In the genomic region with DNA sequence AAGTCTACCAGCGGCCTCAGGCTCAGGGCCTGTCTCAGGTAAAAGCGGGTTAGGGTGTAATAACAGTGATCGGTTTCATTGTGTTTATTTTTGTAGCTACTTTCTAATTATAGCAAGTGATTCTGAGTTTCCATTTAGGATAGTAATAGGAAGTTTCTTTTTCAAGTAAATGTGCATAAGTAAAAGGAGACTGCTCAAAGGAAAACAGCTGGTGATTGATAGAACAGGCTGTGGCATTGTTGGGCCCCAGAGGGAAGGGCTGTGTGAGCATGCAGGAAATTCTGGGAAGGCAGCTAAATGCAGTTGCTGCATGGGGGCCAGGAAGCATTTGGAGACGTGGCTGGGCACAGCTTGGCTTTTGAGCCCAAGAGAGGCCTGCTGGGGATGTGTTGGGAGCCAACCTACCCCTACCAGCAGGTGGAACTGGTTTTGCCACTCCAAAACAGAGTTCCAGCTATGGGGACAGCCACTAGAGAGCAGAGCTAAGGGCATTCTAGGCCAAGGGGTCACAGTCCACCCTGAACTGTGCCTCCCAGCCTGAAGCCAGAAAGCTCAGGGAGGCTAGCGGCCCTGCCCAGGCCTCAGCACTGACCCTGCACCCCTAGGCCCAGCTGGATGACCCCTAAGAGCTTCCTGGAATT, we compare ENCODE assay signal across 12 cellular contexts. TPM values are rescaled to one million over a fixed set of nuclear protein-coding genes. Genes with fewer than 3 reads are reported as not detected.
DNase-seq lines count a peak whose midpoint lies in the region; ATAC-seq, FAIRE-seq and TF ChIP-seq lines count a peak whose summit lies in the region.
"Had no signal": no experiment of that assay in that cellular context is flagged by ENCODE, and none has a peak within 500 bp of the region (broad histone marks: within the 10 kb centered on the region; RNA-seq: fewer than 3 reads in every experiment).

No MANE protein-coding gene starts in this region.

- no peak overlapping the region for H3K9ac ChIP-seq in HepG2 (ENCODE audit: insufficient read depth, low read depth, low read length)
- H3K9ac ChIP-seq: parathyroid adenoma had no signal

- no peaks in the 10 kb centered on the region for H4K20me1 ChIP-seq in HepG2 (ENCODE audit: insufficient read depth, low read length)

- in situ Hi-C loops in HepG2 (cut with HindIII; ENCODE audit: extremely low pct_ligation_motif_present, low pct_unique_long_range_greater_than_20kb): loop anchor here (5.0 to 10.0 kb wide), 3 partner anchors 139 to 404 kb away; partner anchors contain the start of gene ADCY7

- peak; percentile 56; the same call in 1 of the 2 replicates for TF ChIP-seq RAD21 in HepG2 (CRISPR knock-in tag; IDR thresholded peaks at IDR 0.05)

- WGBS in HepG2 (ENCODE audit: low lambda C conversion rate): 38% methylated on average over 5 of the region's 5 CpGs
- 38% methylated on average over 4 of the region's 5 CpGs for WGBS in suprapubic skin

- H3K4me2 ChIP-seq in HepG2 (ENCODE audit: low read depth, low read length): peak overlapping the region; percentile 58

- H3K36me3 ChIP-seq in HepG2 (replicated peaks in 1 of 2; ENCODE audit: control insufficient read depth in 1 of 2, insufficient read depth in 2 of 2, low read length in 2 of 2) (no peaks in the 10 kb centered on the region), suprapubic skin (no peaks in the 10 kb centered on the region)
- H3K36me3 ChIP-seq: uterus had no signal

- peak; percentile 60 for FAIRE-seq in HepG2 (lab: Jason Lieb, UNC)

- H3K4me3 ChIP-seq in HepG2 (replicated peaks in 1 of 3; ENCODE audit: insufficient read depth in 1 of 3, low read depth in 2 of 3, low read length in 3 of 3) (peak overlapping the region in 1 of 3 experiments; percentile 13; a peak in 1 of 6 replicates), suprapubic skin (no peak overlapping the region)
- H3K4me3 ChIP-seq: uterus had no signal

- no peak for ATAC-seq in activated CD8-positive, alpha-beta T cell treated with anti-CD3 and anti-CD28 coated beads, Interleukin-2, amount 10 ng/mL, durations not matched to agents 7 days and 5 days
- ATAC-seq in HepG2 (peak; percentile 80), HG03521 (IDR thresholded peaks at IDR 0.05; ENCODE audit: unreplicated experiment) (no peak)

- H2AFZ ChIP-seq in HepG2 (ENCODE audit: low read length): no peak overlapping the region
- H2AFZ ChIP-seq: parathyroid adenoma had no signal

- peaks cover 7% of the 10 kb centered on the region for H3K9me3 Mint-ChIP-seq in activated naive CD8-positive, alpha-beta T cell (ENCODE audit: low read depth)
- peaks cover 17% of the 10 kb centered on the region for H3K9me3 Mint-ChIP-seq in activated naive CD8-positive, alpha-beta T cell treated with anti-CD3 and anti-CD28 coated beads for 36 hours
- peaks cover 18% of the 10 kb centered on the region for H3K9me3 Mint-ChIP-seq in activated CD8-positive, alpha-beta T cell treated with anti-CD3 and anti-CD28 coated beads, Interleukin-2, amount 10 ng/mL, durations not matched to agents 7 days and 5 days (ENCODE audit: insufficient read depth)

- no peak overlapping the region for H3K4me3 Mint-ChIP-seq in activated naive CD8-positive, alpha-beta T cell
- no peak overlapping the region for H3K4me3 Mint-ChIP-seq in activated naive CD8-positive, alpha-beta T cell treated with anti-CD3 and anti-CD28 coated beads for 36 hours
- H3K4me3 Mint-ChIP-seq in activated CD8-positive, alpha-beta T cell treated with anti-CD3 and anti-CD28 coated beads, Interleukin-2, amount 10 ng/mL, durations not matched to agents 7 days and 5 days: no peak overlapping the region

- POLR2A ChIA-PET in activated CD8-positive, alpha-beta T cell treated with anti-CD3 and anti-CD28 coated beads, Interleukin-2, amount 10 ng/mL, durations not matched to agents 7 days and 5 days (lab: Charles Lee): interaction anchor here (0.8 to 4.9 kb wide), 7 partner anchors 10 to 394 kb away, joined by 3 to 61 read pairs (median 9); partner anchors contain the start of genes CYLD and SNX20
- POLR2A ChIA-PET in HepG2 (lab: Yijun Ruan, JAX): interaction anchor here (1.2 to 1.6 kb wide), 6 partner anchors 52 to 299 kb away, joined by 3 to 8 read pairs (median 4); no protein-coding TSS in a partner anchor

- H3K36me3 Mint-ChIP-seq in activated naive CD8-positive, alpha-beta T cell: peaks cover 16% of the 10 kb centered on the region
- peaks cover 30% of the 10 kb centered on the region for H3K36me3 Mint-ChIP-seq in activated naive CD8-positive, alpha-beta T cell treated with anti-CD3 and anti-CD28 coated beads for 36 hours
- peaks cover 61% of the 10 kb centered on the region for H3K36me3 Mint-ChIP-seq in activated CD8-positive, alpha-beta T cell treated with anti-CD3 and anti-CD28 coated beads, Interleukin-2, amount 10 ng/mL, durations not matched to agents 7 days and 5 days (ENCODE audit: low read depth)

- peaks cover 43% of the 10 kb centered on the region for H3K4me1 Mint-ChIP-seq in activated naive CD8-positive, alpha-beta T cell (ENCODE audit: low read depth)
- H3K4me1 Mint-ChIP-seq in activated naive CD8-positive, alpha-beta T cell treated with anti-CD3 and anti-CD28 coated beads for 36 hours: peaks cover 34% of the 10 kb centered on the region
- peaks cover 59% of the 10 kb centered on the region for H3K4me1 Mint-ChIP-seq in activated CD8-positive, alpha-beta T cell treated with anti-CD3 and anti-CD28 coated beads, Interleukin-2, amount 10 ng/mL, durations not matched to agents 7 days and 5 days (ENCODE audit: low read depth)

- H3K27ac ChIP-seq in HepG2 (ENCODE audit: extremely low read length, insufficient read depth, low read length) (peak overlapping the region; percentile 20), suprapubic skin (peak overlapping the region; percentile 35)
- H3K27ac ChIP-seq: parathyroid adenoma, uterus had no signal

- H3K4me1 ChIP-seq in HepG2 (ENCODE audit: insufficient read depth, low read length) (peaks cover 39% of the 10 kb centered on the region), suprapubic skin (peaks cover 27% of the 10 kb centered on the region)
- H3K4me1 ChIP-seq: parathyroid adenoma, uterus had no signal

- H3K27me3 ChIP-seq in HepG2 (ENCODE audit: control insufficient read depth in 1 of 2, insufficient read depth in 2 of 2, low read length in 2 of 2): no peaks in the 10 kb centered on the region
- H3K27me3 ChIP-seq in suprapubic skin: no peaks in the 10 kb centered on the region
- H3K27me3 ChIP-seq: uterus had no signal

- H3K9me3 ChIP-seq in HepG2 (ENCODE audit: low read length) (peaks cover 32% of the 10 kb centered on the region), suprapubic skin (peaks cover 4% of the 10 kb centered on the region)

- no TSS peak for BruUV-seq in HepG2 (replicated peaks; lab: Mats Ljungman, UMichigan)

- DNase-seq in activated naive CD8-positive, alpha-beta T cell treated with anti-CD3 and anti-CD28 coated beads for 36 hours: no peak
- DNase-seq in activated CD8-positive, alpha-beta T cell treated with anti-CD3 and anti-CD28 coated beads, Interleukin-2, amount 10 ng/mL, durations not matched to agents 7 days and 5 days: no peak
- DNase-seq in HepG2 (ENCODE audit: low spot score): peak; percentile 46
- no peak for DNase-seq in suprapubic skin (ENCODE audit: low spot score in 2 of 2)
- no peak for DNase-seq in inferior parietal cortex (ENCODE audit: extremely low spot score)
- DNase-seq in occipital lobe (lab: John Stamatoyannopoulos, UW): no peak
- DNase-seq: activated effector memory CD4-positive, alpha-beta T cell treated with anti-CD3 and anti-CD28 coated beads, Interleukin-2, amount 50 U/mL, for 16 hours; effector CD4-positive, alpha-beta T cell; uterus had no signal

- TF ChIP-seq POLR2A in HepG2 (IDR thresholded peaks at IDR 0.05; ENCODE audit: insufficient read depth in 1 of 2, low read depth in 2 of 2, low read length in 2 of 2) (no peak), suprapubic skin (IDR thresholded peaks at IDR 0.05) (no peak)

- no peaks in the 10 kb centered on the region for H3K79me2 ChIP-seq in HepG2 (ENCODE audit: insufficient read depth, low read length)
- H3K79me2 ChIP-seq: parathyroid adenoma had no signal

- CTCF ChIA-PET in activated CD8-positive, alpha-beta T cell treated with anti-CD3 and anti-CD28 coated beads, Interleukin-2, amount 10 ng/mL, durations not matched to agents 7 days and 5 days (lab: Charles Lee): interaction anchor here (0.9 to 28.0 kb wide), 28 partner anchors 12 to 644 kb away, joined by 3 to 567 read pairs (median 8); partner anchors contain the start of genes CNEP1R1, CYLD and SNX20
- CTCF ChIA-PET in HepG2 (lab: Yijun Ruan, JAX; ENCODE audit: low intra/inter-chr PET ratio, low total read pairs): interaction anchor here (1.6 to 3.3 kb wide), 2 partner anchors 79 to 138 kb away, joined by 9 to 19 read pairs; no protein-coding TSS in a partner anchor

- intact Hi-C loops in HepG2 (cut with micrococcal nuclease; ENCODE audit: unreplicated experiment): loop anchor here (5.0 to 10.0 kb wide), 3 partner anchors 74 to 424 kb away; partner anchors contain the start of gene CYLD

- peak; percentile 82 for TF ChIP-seq CTCF in HepG2 (CRISPR knock-in tag; IDR thresholded peaks at IDR 0.05)
- TF ChIP-seq CTCF in suprapubic skin (IDR thresholded peaks at IDR 0.05): no peak

- TF ChIP-seq EP300 in HepG2 (IDR thresholded peaks at IDR 0.05; ENCODE audit: low read depth in 2 of 2, low read length in 2 of 2): no peak
- TF ChIP-seq EP300 in HepG2 (CRISPR knock-in tag; IDR thresholded peaks at IDR 0.05; ENCODE audit: borderline replicate concordance): no peak
- no peak for TF ChIP-seq EP300 in suprapubic skin (IDR thresholded peaks at IDR 0.05)

- no peaks in the 10 kb centered on the region for H3K27me3 Mint-ChIP-seq in activated naive CD8-positive, alpha-beta T cell
- H3K27me3 Mint-ChIP-seq in activated naive CD8-positive, alpha-beta T cell treated with anti-CD3 and anti-CD28 coated beads for 36 hours: no peaks in the 10 kb centered on the region
- no peaks in the 10 kb centered on the region for H3K27me3 Mint-ChIP-seq in activated CD8-positive, alpha-beta T cell treated with anti-CD3 and anti-CD28 coated beads, Interleukin-2, amount 10 ng/mL, durations not matched to agents 7 days and 5 days (ENCODE audit: low read depth)

- H3K27ac Mint-ChIP-seq in activated naive CD8-positive, alpha-beta T cell: peak overlapping the region; percentile 91
- no peak overlapping the region for H3K27ac Mint-ChIP-seq in activated naive CD8-positive, alpha-beta T cell treated with anti-CD3 and anti-CD28 coated beads for 36 hours
- peak overlapping the region; percentile 91 for H3K27ac Mint-ChIP-seq in activated CD8-positive, alpha-beta T cell treated with anti-CD3 and anti-CD28 coated beads, Interleukin-2, amount 10 ng/mL, durations not matched to agents 7 days and 5 days

RNA-seq across cellular contexts. Expression of gene SNX20, which starts 12.6 kb away (rescaled TPM):
- total RNA-seq in activated naive CD8-positive, alpha-beta T cell treated with anti-CD3 and anti-CD28 coated beads for 36 hours: 10 to 100 TPM; 25.8 to 26.0 TPM
- 10 to 100 TPM; 64.8 to 65.3 TPM for total RNA-seq in activated CD8-positive, alpha-beta T cell treated with anti-CD3 and anti-CD28 coated beads, Interleukin-2, amount 10 ng/mL, durations not matched to agents 7 days and 5 days
- total RNA-seq in HepG2 (2016; rRNA removed; fragmentation: Illumina TruSeq; extraction: Trizol): not detected in 2 replicates
- not detected in 2 replicates for total RNA-seq in HepG2 (2016; cell fraction: cytosol; rRNA removed; fragmentation: Illumina TruSeq; extraction: Trizol; ENCODE audit: low read depth)
- total RNA-seq in HepG2 (2016; cell fraction: insoluble cytoplasmic fraction; rRNA removed; fragmentation: Illumina TruSeq; extraction: Trizol): not detected in 2 replicates
- not detected in 2 replicates for total RNA-seq in HepG2 (2016; cell fraction: membrane; rRNA removed; fragmentation: Illumina TruSeq; extraction: Trizol)
- total RNA-seq in HepG2 (2016; cell fraction: nucleus; rRNA removed; fragmentation: Illumina TruSeq; extraction: Trizol): not detected in 2 replicates
- not detected in 2 replicates for polyA plus RNA-seq in HepG2 (2011; rRNA removed)
- polyA plus RNA-seq in HepG2 (2011; cell fraction: cytosol; rRNA removed): not detected in 2 replicates
- not detected in 2 replicates for polyA plus RNA-seq in HepG2 (2011; cell fraction: nucleus; rRNA removed)
- 0.04 TPM in 1 of 2 replicates, not detected in the other for polyA plus RNA-seq in HepG2 (2012)
- not detected in 2 replicates for polyA plus RNA-seq in HepG2 (2016; cell fraction: cytosol; fragmentation: Illumina TruSeq; extraction: Trizol; ENCODE audit: low read depth)
- not detected in 2 replicates for polyA plus RNA-seq in HepG2 (2016; cell fraction: insoluble cytoplasmic fraction; fragmentation: Illumina TruSeq; extraction: Trizol; ENCODE audit: low read depth)
- polyA plus RNA-seq in HepG2 (2016; cell fraction: membrane; fragmentation: Illumina TruSeq; extraction: Trizol; ENCODE audit: low read depth): not detected in 2 replicates
- not detected in 2 replicates for polyA plus RNA-seq in HepG2 (2016; cell fraction: nucleus; fragmentation: Illumina TruSeq; extraction: Trizol; ENCODE audit: insufficient read depth, low read depth)
- not detected in 2 replicates for polyA minus RNA-seq in HepG2 (2011; rRNA and poly(A)+ RNA removed; ENCODE audit: low replicate concordance)
- not detected in 2 replicates for polyA minus RNA-seq in HepG2 (2011; cell fraction: cytosol; rRNA and poly(A)+ RNA removed)
- polyA minus RNA-seq in HepG2 (2011; cell fraction: nucleus; rRNA and poly(A)+ RNA removed): not detected in 2 replicates
- total RNA-seq in suprapubic skin: 1 to 10 TPM in 2 of 4 donors, under 1 TPM in 2; 0.81 to 2.1 (median 1.2) TPM
- total RNA-seq in occipital lobe: 0.16 TPM

RNA-seq across cellular contexts. Expression of gene NOD2, which starts 24.9 kb away (rescaled TPM):
- total RNA-seq in activated naive CD8-positive, alpha-beta T cell treated with anti-CD3 and anti-CD28 coated beads for 36 hours: 1 to 10 TPM in 1 of 2 experiments, under 1 TPM in 1; 0.78 to 1.2 TPM
- total RNA-seq in activated CD8-positive, alpha-beta T cell treated with anti-CD3 and anti-CD28 coated beads, Interleukin-2, amount 10 ng/mL, durations not matched to agents 7 days and 5 days: 1 to 10 TPM; 1.6 to 1.7 TPM
- 0.27 and 0.29 TPM in 2 replicates for total RNA-seq in HepG2 (2016; rRNA removed; fragmentation: Illumina TruSeq; extraction: Trizol)
- total RNA-seq in HepG2 (2016; cell fraction: cytosol; rRNA removed; fragmentation: Illumina TruSeq; extraction: Trizol; ENCODE audit: low read depth): 0.18 and 0.20 TPM in 2 replicates
- 0.09 and 0.12 TPM in 2 replicates for total RNA-seq in HepG2 (2016; cell fraction: insoluble cytoplasmic fraction; rRNA removed; fragmentation: Illumina TruSeq; extraction: Trizol)
- 0.21 TPM in 1 of 2 replicates, not detected in the other for total RNA-seq in HepG2 (2016; cell fraction: membrane; rRNA removed; fragmentation: Illumina TruSeq; extraction: Trizol)
- total RNA-seq in HepG2 (2016; cell fraction: nucleus; rRNA removed; fragmentation: Illumina TruSeq; extraction: Trizol): 0.22 and 0.38 TPM in 2 replicates
- polyA plus RNA-seq in HepG2 (2011; rRNA removed): 0.76 and 0.81 TPM in 2 replicates
- 0.36 and 0.68 TPM in 2 replicates for polyA plus RNA-seq in HepG2 (2011; cell fraction: cytosol; rRNA removed)
- polyA plus RNA-seq in HepG2 (2011; cell fraction: nucleus; rRNA removed): 1.9 and 2.3 TPM in 2 replicates
- 0.19 and 0.29 TPM in 2 replicates for polyA plus RNA-seq in HepG2 (2012)
- 0.02 and 0.03 TPM in 2 replicates for polyA plus RNA-seq in HepG2 (2016; cell fraction: cytosol; fragmentation: Illumina TruSeq; extraction: Trizol; ENCODE audit: low read depth)
- not detected in 2 replicates for polyA plus RNA-seq in HepG2 (2016; cell fraction: insoluble cytoplasmic fraction; fragmentation: Illumina TruSeq; extraction: Trizol; ENCODE audit: low read depth)
- not detected in 2 replicates for polyA plus RNA-seq in HepG2 (2016; cell fraction: membrane; fragmentation: Illumina TruSeq; extraction: Trizol; ENCODE audit: low read depth)
- 0.17 and 0.37 TPM in 2 replicates for polyA plus RNA-seq in HepG2 (2016; cell fraction: nucleus; fragmentation: Illumina TruSeq; extraction: Trizol; ENCODE audit: insufficient read depth, low read depth)
- polyA minus RNA-seq in HepG2 (2011; rRNA and poly(A)+ RNA removed; ENCODE audit: low replicate concordance): 4.8 TPM in 1 of 2 replicates, not detected in the other
- 0.49 and 1.1 TPM in 2 replicates for polyA minus RNA-seq in HepG2 (2011; cell fraction: cytosol; rRNA and poly(A)+ RNA removed)
- polyA minus RNA-seq in HepG2 (2011; cell fraction: nucleus; rRNA and poly(A)+ RNA removed): 2.1 and 2.3 TPM in 2 replicates
- total RNA-seq in suprapubic skin: 10 to 100 TPM; 33.8 to 66.2 (median 48.6) TPM
- total RNA-seq in occipital lobe: 0.16 TPM

Comparison
In these comparisons a context has a peak if more than half of its experiments do, and no peak if none do; other contexts are left out.
1. RNA of gene SNX20, which starts 12.6 kb away (total RNA-seq): 64.8 to 65.3 TPM in activated CD8-positive, alpha-beta T cell treated with anti-CD3 and anti-CD28 coated beads, Interleukin-2, amount 10 ng/mL, durations not matched to agents 7 days and 5 days and 25.8 to 26.0 TPM in activated naive CD8-positive, alpha-beta T cell treated with anti-CD3 and anti-CD28 coated beads for 36 hours; 0.81 to 2.1 TPM in suprapubic skin, 0.16 TPM in occipital lobe (single experiment) and not detected in HepG2; every median in the first group is over 4 times any median in the second.
2. RNA of gene NOD2, which starts 24.9 kb away (total RNA-seq): 33.8 to 66.2 TPM in suprapubic skin; 1.6 to 1.7 TPM in activated CD8-positive, alpha-beta T cell treated with anti-CD3 and anti-CD28 coated beads, Interleukin-2, amount 10 ng/mL, durations not matched to agents 7 days and 5 days, 0.78 to 1.2 TPM in activated naive CD8-positive, alpha-beta T cell treated with anti-CD3 and anti-CD28 coated beads for 36 hours, 0.09 to 0.38 TPM in HepG2 and 0.16 TPM in occipital lobe (single experiment); every median in the first group is over 10 times any median in the second.